9 cellular contexts compared by ENCODE assay signal in the genomic region with DNA sequence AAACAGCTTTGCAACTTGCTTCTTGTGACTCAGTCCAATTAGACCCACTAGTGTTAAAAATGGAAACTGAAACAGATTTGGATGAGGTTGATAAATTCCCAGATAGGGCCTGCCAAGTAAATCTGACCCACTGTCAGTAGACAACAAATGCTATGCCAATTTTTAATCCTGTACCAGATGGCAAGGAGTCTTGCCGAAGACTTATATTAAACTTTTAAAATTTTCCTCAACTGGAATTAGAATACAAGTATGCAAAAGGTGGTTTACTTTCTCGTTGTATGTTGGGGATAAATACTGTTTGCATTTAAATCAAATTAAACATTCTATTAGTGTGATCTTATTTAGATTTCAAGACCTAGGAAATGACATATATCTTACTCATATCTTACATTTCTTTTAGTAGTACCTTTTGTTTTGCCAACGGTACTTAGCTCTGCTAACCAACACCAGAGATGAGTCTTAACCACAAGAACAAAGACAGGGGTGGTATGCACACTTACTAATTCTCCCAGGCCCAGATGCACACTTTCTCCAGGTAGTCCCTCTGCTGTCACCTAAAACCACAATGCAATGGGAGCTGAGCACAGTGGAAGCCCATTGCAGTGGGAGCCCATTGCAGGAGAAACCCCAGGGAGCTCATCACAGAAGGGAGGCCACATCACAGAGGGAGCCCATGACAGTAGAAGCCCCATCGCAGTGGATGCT.
DNase-seq lines count a peak whose midpoint lies in the region; ATAC-seq, FAIRE-seq and TF ChIP-seq lines count a peak whose summit lies in the region.
"Had no signal": no experiment of that assay in that cellular context is flagged by ENCODE, and none has a peak within 500 bp of the region (broad histone marks: within the 10 kb centered on the region; RNA-seq: fewer than 3 reads in every experiment).

No MANE protein-coding gene starts in this region.

- DNase-seq in astrocyte of the hippocampus (ENCODE audit: low read depth, low spot score) (peak; percentile 45), renal cortical epithelial cell (ENCODE audit: low read depth) (peak; percentile 84), KG1 (lab: John Stamatoyannopoulos, UW) (no peak), iPS-NIHi11 (ENCODE audit: low spot score) (no peak), pancreas (no peak)
- no peak for DNase-seq in central memory CD4-positive, alpha-beta T cell
- DNase-seq: activated naive CD4-positive, alpha-beta T cell treated with anti-CD3 and anti-CD28 coated beads, Interleukin-2, amount 10 ng/mL, durations not matched to agents 7 days and 5 days had no signal

- H3K36me3 ChIP-seq in pancreas, result no peaks in the 10 kb centered on the region

- no peak overlapping the region for H3K4me3 ChIP-seq in pancreas

- FAIRE-seq in pancreas (lab: Jason Lieb, UNC), result no peak

- 83 to 86% methylated on average over 4 of the region's 4 CpGs for WGBS in pancreas, 2 donors

- H3K9me3 ChIP-seq in pancreas, result no peaks in the 10 kb centered on the region

- TF ChIP-seq CTCF in pancreas (IDR thresholded peaks at IDR 0.05), result no peak

- no peak overlapping the region for H3K27ac ChIP-seq in pancreas

- H3K4me1 ChIP-seq in pancreas, result peaks cover 0 to 13% (median 6%) of the 10 kb centered on the region in 3 donors

- ATAC-seq in GM18511 (IDR thresholded peaks at IDR 0.05; ENCODE audit: unreplicated experiment) (peak; percentile 54), HG03135 (IDR thresholded peaks at IDR 0.05; ENCODE audit: unreplicated experiment) (peak; percentile 50), pancreas (no peak)

- no peaks in the 10 kb centered on the region for H3K27me3 ChIP-seq in pancreas

- intact Hi-C loops in pancreas (cut with DNase I), result no loop called here

Comparison
In these comparisons a context has a peak if more than half of its experiments do, and no peak if none do; other contexts are left out.
1. ATAC-seq: peak in GM18511 (single experiment) and HG03135 (single experiment); none in pancreas (0 of 4).
2. DNase-seq: peak in astrocyte of the hippocampus (single experiment) and renal cortical epithelial cell (single experiment); none in KG1 (single experiment), iPS-NIHi11 (single experiment), central memory CD4-positive, alpha-beta T cell (single experiment) and pancreas (0 of 6).